ENCODE assay signal across 8 cellular contexts in the genomic region with DNA sequence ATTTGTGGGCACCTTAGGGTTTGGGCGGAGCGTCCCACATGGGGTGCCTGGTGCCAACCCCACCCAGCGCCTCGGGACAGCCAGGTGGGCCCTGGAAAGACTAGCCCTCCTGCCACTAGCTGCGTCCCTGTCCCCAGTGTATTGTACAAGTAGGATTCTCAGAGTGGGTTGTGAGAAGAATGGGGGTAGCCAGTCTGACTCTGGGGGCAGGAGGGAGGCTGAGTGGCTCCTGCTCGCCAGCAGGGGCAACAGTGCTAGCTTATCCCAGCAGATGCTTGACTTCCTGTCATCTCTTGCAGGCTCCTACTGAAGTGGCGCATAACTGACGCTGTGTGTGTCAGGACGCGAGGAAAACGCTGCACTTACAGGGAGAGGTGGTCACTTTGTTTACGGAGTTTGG. TPM values are rescaled to one million over a fixed set of nuclear protein-coding genes. Genes with fewer than 3 reads are reported as not detected.
A peak's percentile ranks its signal among the peaks of the same experiment; 100 is the strongest.
DNase-seq lines count a peak whose midpoint lies in the region; ATAC-seq and TF ChIP-seq lines count a peak whose summit lies in the region.

No MANE protein-coding gene starts in this region.

- no CpG with 5 or more reads among the region's 12 CpGs for WGBS in mesendoderm (ENCODE audit: extremely low coverage, insufficient coverage, low lambda C conversion rate)

- no peaks in the 10 kb centered on the region for H3K79me2 ChIP-seq in mesendoderm (ENCODE audit: control insufficient read depth, insufficient read depth, low read length)

- peak overlapping the region; percentile 80 for H3K27ac Mint-ChIP-seq in CD4-positive, alpha-beta T cell
- H3K27ac Mint-ChIP-seq in activated naive CD8-positive, alpha-beta T cell treated with anti-CD3 and anti-CD28 coated beads, Interleukin-2, amount 50 U/mL, for 24 hours, result peak overlapping the region; percentile 56

- H3K4me3 Mint-ChIP-seq in CD4-positive, alpha-beta T cell, result no peak overlapping the region
- no peak overlapping the region for H3K4me3 Mint-ChIP-seq in activated naive CD8-positive, alpha-beta T cell treated with anti-CD3 and anti-CD28 coated beads, Interleukin-2, amount 50 U/mL, for 24 hours

- H3K27ac ChIP-seq in CD4-positive, alpha-beta T cell (ENCODE audit: low read depth, low read length), result no peak overlapping the region
- H3K27ac ChIP-seq in HL-60 (replicated peaks) (peak overlapping the region; percentile 39; the same call in 1 of the 2 replicates), mesendoderm (ENCODE audit: low read depth, low read length) (no peak overlapping the region)

- no peak overlapping the region for H3K23ac ChIP-seq in mesendoderm (ENCODE audit: low read length)

- no peak overlapping the region for H4K5ac ChIP-seq in mesendoderm (ENCODE audit: low read length)

- H3K36me3 ChIP-seq in mesendoderm (ENCODE audit: control insufficient read depth, insufficient read depth, low read length), result peaks cover 37% of the 10 kb centered on the region

- H3K4me1 Mint-ChIP-seq in CD4-positive, alpha-beta T cell (ENCODE audit: low read depth), result peaks cover 35% of the 10 kb centered on the region
- H3K4me1 Mint-ChIP-seq in activated naive CD8-positive, alpha-beta T cell treated with anti-CD3 and anti-CD28 coated beads, Interleukin-2, amount 50 U/mL, for 24 hours, result peaks cover 25% of the 10 kb centered on the region

- peaks cover 5% of the 10 kb centered on the region for H3K79me1 ChIP-seq in mesendoderm (ENCODE audit: low read length)

- H2BK5ac ChIP-seq in mesendoderm (ENCODE audit: low read length), result no peak overlapping the region

- H3K4me3 ChIP-seq in HL-60 (replicated peaks; ENCODE audit: insufficient read depth, low read length) (no peak overlapping the region), mesendoderm (ENCODE audit: low read length) (no peak overlapping the region)

- CTCF ChIA-PET in CD4-positive, alpha-beta T cell (lab: Charles Lee), result no interaction called here

- peaks cover 95% of the 10 kb centered on the region for H3K36me3 Mint-ChIP-seq in CD4-positive, alpha-beta T cell (ENCODE audit: low read depth)
- peaks cover 52% of the 10 kb centered on the region for H3K36me3 Mint-ChIP-seq in activated naive CD8-positive, alpha-beta T cell treated with anti-CD3 and anti-CD28 coated beads, Interleukin-2, amount 50 U/mL, for 24 hours (ENCODE audit: low read depth)

- H3K4ac ChIP-seq in mesendoderm (ENCODE audit: low read depth, low read length), result no peak overlapping the region

- H3K27me3 ChIP-seq in CD4-positive, alpha-beta T cell (ENCODE audit: control insufficient read depth, insufficient read depth, low read length), result no peaks in the 10 kb centered on the region
- H3K27me3 ChIP-seq in HL-60 (ENCODE audit: insufficient read depth, poor library complexity, severe bottlenecking) (no peaks in the 10 kb centered on the region), mesendoderm (ENCODE audit: insufficient read depth, low read length, poor library complexity) (no peaks in the 10 kb centered on the region)

- POLR2A ChIA-PET in CD4-positive, alpha-beta T cell (lab: Charles Lee), result interaction anchor here (1.2 to 4.9 kb wide), 4 partner anchors 10 to 67 kb away, joined by 3 to 40 read pairs (median 6); a partner anchor contains a TSS

- no peaks in the 10 kb centered on the region for H3K9me3 ChIP-seq in CD4-positive, alpha-beta T cell (ENCODE audit: control insufficient read depth, low read length)

- no peak overlapping the region for H2BK15ac ChIP-seq in mesendoderm (replicated peaks; ENCODE audit: low read depth)

- no peak overlapping the region for H2AK5ac ChIP-seq in mesendoderm (ENCODE audit: low read length)

- intact Hi-C loops in CD4-positive, alpha-beta T cell (cut with DNase I, micrococcal nuclease), result no loop called here

- no peaks in the 10 kb centered on the region for H3K27me3 Mint-ChIP-seq in CD4-positive, alpha-beta T cell
- no peaks in the 10 kb centered on the region for H3K27me3 Mint-ChIP-seq in activated naive CD8-positive, alpha-beta T cell treated with anti-CD3 and anti-CD28 coated beads, Interleukin-2, amount 50 U/mL, for 24 hours

- no peak overlapping the region for H3K56ac ChIP-seq in mesendoderm (ENCODE audit: low read length)

- H4K8ac ChIP-seq in mesendoderm (ENCODE audit: low read depth, low read length), result no peak overlapping the region

- no peaks in the 10 kb centered on the region for H3K4me1 ChIP-seq in mesendoderm (ENCODE audit: control insufficient read depth, low read depth, low read length)

- ATAC-seq in CD4-positive, alpha-beta T cell (ENCODE audit: poor library complexity), result peak; percentile 28
- peak; percentile 10 for ATAC-seq in activated naive CD8-positive, alpha-beta T cell treated with anti-CD3 and anti-CD28 coated beads, Interleukin-2, amount 50 U/mL, for 24 hours
- no peak for ATAC-seq in HG02840 (IDR thresholded peaks at IDR 0.05; ENCODE audit: low FRiP score, unreplicated experiment)

- H3K18ac ChIP-seq in mesendoderm (ENCODE audit: low read length), result no peak overlapping the region

- H3K4me2 ChIP-seq in mesendoderm (ENCODE audit: low read length), result no peak overlapping the region

- no peaks in the 10 kb centered on the region for H3K9me3 Mint-ChIP-seq in CD4-positive, alpha-beta T cell
- no peaks in the 10 kb centered on the region for H3K9me3 Mint-ChIP-seq in activated naive CD8-positive, alpha-beta T cell treated with anti-CD3 and anti-CD28 coated beads, Interleukin-2, amount 50 U/mL, for 24 hours

- no peak for DNase-seq in CD4-positive, alpha-beta T cell
- peak in 1 of 2 experiments; percentile 39 for DNase-seq in HL-60 (ENCODE audit: low read depth in 1 of 2, low spot score in 1 of 2)
- no peak for DNase-seq in activated naive CD8-positive, alpha-beta T cell treated with anti-CD3 and anti-CD28 coated beads, Interleukin-2, amount 50 U/mL, for 24 hours
- DNase-seq in mesendoderm, result peak; percentile 37
- no peak for DNase-seq in NCI-H446 (lab: John Stamatoyannopoulos, UW)
- no peak for DNase-seq in NCI-H69 (lab: John Stamatoyannopoulos, UW)
- no peak for DNase-seq in AG08395 (ENCODE audit: low spot score)

- TF ChIP-seq CTCF in CD4-positive, alpha-beta T cell (IDR thresholded peaks at IDR 0.05), result no peak
- peak; percentile 29 for TF ChIP-seq CTCF in HL-60 (IDR thresholded peaks at IDR 0.05; ENCODE audit: insufficient read depth, low read length)

- no peak overlapping the region for H2BK120ac ChIP-seq in mesendoderm (ENCODE audit: low read depth, low read length)

- no peak overlapping the region for H3K9ac ChIP-seq in mesendoderm (ENCODE audit: low read length)

RNA-seq across cellular contexts. Expression of a gene that starts 9.3 kb away (rescaled TPM):
- total RNA-seq in CD4-positive, alpha-beta T cell, result 100 to 1,000 TPM; 150 to 158 TPM
- 431 TPM for polyA plus RNA-seq in mesendoderm (2013, experiment 1 of 2)
- 443 TPM for polyA plus RNA-seq in mesendoderm (2013, experiment 2 of 2)

RNA-seq across cellular contexts. Expression of a gene that starts 9.7 kb away (rescaled TPM):
- total RNA-seq in CD4-positive, alpha-beta T cell, result 10 to 100 TPM; 12.8 to 13.4 TPM
- polyA plus RNA-seq in mesendoderm (2013, experiment 1 of 2), result 7.7 TPM
- 7.7 TPM for polyA plus RNA-seq in mesendoderm (2013, experiment 2 of 2)

RNA-seq across cellular contexts. Expression of a gene that starts 11.6 kb away (rescaled TPM):
- 10 to 100 TPM; 34.5 to 35.7 TPM for total RNA-seq in CD4-positive, alpha-beta T cell
- polyA plus RNA-seq in mesendoderm (2013, experiment 1 of 2), result 37.1 TPM
- 39.0 TPM for polyA plus RNA-seq in mesendoderm (2013, experiment 2 of 2)

RNA-seq across cellular contexts. Expression of a gene that starts 49.0 kb away (rescaled TPM):
- 1 to 10 TPM; 9.5 to 9.9 TPM for total RNA-seq in CD4-positive, alpha-beta T cell
- polyA plus RNA-seq in mesendoderm (2013, experiment 1 of 2), result 19.6 TPM
- 18.5 TPM for polyA plus RNA-seq in mesendoderm (2013, experiment 2 of 2)
